Comparison of ENCODE assay signal across 1 cellular context in the genomic region with DNA sequence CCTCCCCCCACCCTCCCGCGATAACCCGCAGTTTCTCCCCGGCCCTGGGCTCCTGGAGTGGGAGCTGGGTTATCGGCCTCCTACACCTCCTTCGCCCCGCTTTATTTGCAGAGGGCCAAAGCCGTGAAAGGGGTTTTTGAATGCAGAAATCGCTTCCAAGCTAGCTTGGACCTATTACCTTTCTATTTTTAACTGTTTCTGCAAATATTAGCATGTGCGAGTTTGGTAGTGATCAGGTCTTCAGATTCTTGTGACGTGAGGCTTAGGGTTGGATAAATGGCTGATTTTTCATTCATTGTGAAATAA.
TF ChIP-seq lines count a peak whose summit lies in the region.

No MANE protein-coding gene starts in this region.

TF ChIP-seq in HepG2, 621 proteins besides CTCF, POLR2A, EP300 and RAD21 (continued from another document):
- TF ChIP-seq ZNF737 (CRISPR knock-in tag; IDR thresholded peaks at IDR 0.05; ENCODE audit: borderline replicate concordance) = no peak
- TF ChIP-seq CHD2 (IDR thresholded peaks at IDR 0.05; ENCODE audit: low read depth, low read length) = peak; percentile 85
- no peak for TF ChIP-seq MTA3 (CRISPR knock-in tag; IDR thresholded peaks at IDR 0.05)
- TF ChIP-seq ZNF260 (CRISPR knock-in tag; IDR thresholded peaks at IDR 0.05; ENCODE audit: borderline replicate concordance, low read depth) = no peak
- TF ChIP-seq ZNF138 (CRISPR knock-in tag; IDR thresholded peaks at IDR 0.05; ENCODE audit: low read depth) = no peak
